In genomic region chr10:86751477-86751876, GRCh38 we compare ENCODE assay signal across 29 cellular contexts.
"Had no signal": no experiment of that assay in that cellular context is flagged by ENCODE, and none has a peak within 500 bp of the region (broad histone marks: within the 10 kb centered on the region; RNA-seq: fewer than 3 reads in every experiment).

No MANE protein-coding gene starts in this region.

- H3K4me3 ChIP-seq: ovary, psoas muscle, skin epidermis, smooth muscle cell, spleen, suprapubic skin, testis, tibial artery, transverse colon, uterus had no signal

- H2AFZ ChIP-seq: parathyroid adenoma had no signal

- H3K27me3 ChIP-seq: ovary, suprapubic skin, testis, tibial artery, transverse colon, uterus had no signal

- ATAC-seq: naive thymus-derived CD8-positive, alpha-beta T cell; natural killer cell treated with Interleukin-12 subunit alpha and Interleukin-12 subunit beta and Interleukin-15 and Interleukin-18, amount 100 ng/mL, for 72 hours; psoas muscle; right cardiac atrium; sciatic nerve; stimulated activated memory B cell treated with anti-CD40 and anti-IgM and Interleukin-4, amounts not matched to agents 10 μg/mL and 1 μg/mL and 100 μg/mL, for 72 hours; stimulated activated naive CD8-positive, alpha-beta T cell treated with anti-CD3 and anti-CD28 coated beads, Interleukin-15, amount 100 ng/mL, for 72 hours; stimulated activated naive CD8-positive, alpha-beta T cell treated with anti-CD3 and anti-CD28 coated beads, Interleukin-15, Interleukin-2, amounts not matched to agents 100 U/mL and 50 U/mL, for 24 hours had no signal

- H3K36me3 ChIP-seq: ovary, spleen, suprapubic skin, tibial artery, transverse colon, uterus had no signal

- DNase-seq: naive B cell; naive thymus-derived CD8-positive, alpha-beta T cell; nephron progenitor cell; occipital lobe; ovary; posterior cingulate gyrus; psoas muscle; right cardiac atrium; spleen; stimulated activated CD4-positive, alpha-beta T cell treated with anti-CD3 and anti-CD28 coated beads, Interleukin-12 subunit alpha, Interleukin-12 subunit beta, amount 100 ng/mL, for 4 hours; stimulated activated CD4-positive, alpha-beta T cell treated with anti-CD3 and anti-CD28 coated beads, Interleukin-1b, Interleukin-23, amount 100 ng/mL, for 48 hours; stimulated activated CD4-positive, alpha-beta T cell treated with anti-CD3 and anti-CD28 coated beads, Interleukin-4, amount 100 ng/mL, for 1 hour; stimulated activated CD4-positive, alpha-beta T cell treated with anti-CD3 and anti-CD28 coated beads, Interleukin-4, amount 100 ng/mL, for 4 hours; stimulated activated CD8-positive, alpha-beta memory T cell treated with anti-CD3 and anti-CD28 coated beads, Interleukin-4, amount 100 ng/mL, for 48 hours; stimulated activated naive CD4-positive, alpha-beta T cell; stimulated activated naive CD8-positive, alpha-beta T cell treated with anti-CD3 and anti-CD28 coated beads, Interleukin-15, amount 100 ng/mL, for 72 hours; stimulated activated naive CD8-positive, alpha-beta T cell treated with anti-CD3 and anti-CD28 coated beads, Interleukin-15, Interleukin-2, amounts not matched to agents 100 U/mL and 50 U/mL, for 24 hours; substantia nigra; testis; tibial artery; uterus had no signal

- H3K9me3 ChIP-seq: ovary, psoas muscle, spleen, suprapubic skin, testis, tibial artery, transverse colon, uterus had no signal

- H3K4me1 ChIP-seq: uterus had no signal

- H3K9ac ChIP-seq: parathyroid adenoma had no signal

- H3K27ac ChIP-seq: ovary, parathyroid adenoma, skin epidermis, spleen, suprapubic skin, testis, uterus had no signal

- H3K4me2 ChIP-seq: smooth muscle cell had no signal
